ENCODE assay signal across 18 cellular contexts in genomic region chr16:53863861-53864260, GRCh38.
"Had no signal": no experiment of that assay in that cellular context is flagged by ENCODE, and none has a peak within 500 bp of the region (broad histone marks: within the 10 kb centered on the region; RNA-seq: fewer than 3 reads in every experiment).

No MANE protein-coding gene starts in this region.

- H3K27me3 Mint-ChIP-seq: brain; stimulated activated memory B cell treated with anti-CD40 and anti-IgM and Interleukin-4, amounts not matched to agents 10 μg/mL and 1 μg/mL and 100 μg/mL, for 72 hours had no signal

- H3K36me3 ChIP-seq: neutrophil had no signal

- H3K27ac ChIP-seq: gastroesophageal sphincter, neutrophil, parathyroid adenoma, vagina had no signal

- H3K9me3 ChIP-seq: gastroesophageal sphincter, neutrophil, tibial nerve, vagina had no signal

- H3K4me3 Mint-ChIP-seq: brain; natural killer cell; stimulated activated memory B cell treated with anti-CD40 and anti-IgM and Interleukin-4, amounts not matched to agents 10 μg/mL and 1 μg/mL and 100 μg/mL, for 72 hours had no signal

- H3K27ac Mint-ChIP-seq: brain; natural killer cell; stimulated activated memory B cell treated with anti-CD40 and anti-IgM and Interleukin-4, amounts not matched to agents 10 μg/mL and 1 μg/mL and 100 μg/mL, for 72 hours had no signal

- ATAC-seq: activated CD4-positive, CD25-positive, alpha-beta regulatory T cell treated with anti-CD3 and anti-CD28 coated beads, Interleukin-2, amount 50 U/mL, for 24 hours; activated naive CD4-positive, alpha-beta T cell treated with anti-CD3 and anti-CD28 coated beads, Interleukin-2, amount 50 U/mL, for 72 hours; gastroesophageal sphincter; natural killer cell; stimulated activated memory B cell treated with anti-CD40 and anti-IgM and Interleukin-4, amounts not matched to agents 10 μg/mL and 1 μg/mL and 100 μg/mL, for 72 hours had no signal

- H3K9ac ChIP-seq: parathyroid adenoma had no signal

- H3K4me3 ChIP-seq: gastroesophageal sphincter, left ventricle myocardium inferior, tibial nerve, vagina had no signal

- H3K27me3 ChIP-seq: gastroesophageal sphincter, neutrophil, tibial nerve, vagina had no signal

- H3K4me1 ChIP-seq: gastroesophageal sphincter, parathyroid adenoma had no signal

- H2AFZ ChIP-seq: parathyroid adenoma had no signal

- DNase-seq: activated CD4-positive, alpha-beta T cell treated with anti-CD3 and anti-CD28 coated beads, Interleukin-2, amount 50 U/mL, for 4 hours; activated gamma-delta T cell; kidney; left ventricle myocardium inferior; mesendoderm; natural killer cell; stimulated activated CD4-positive, alpha-beta T cell treated with anti-CD3 and anti-CD28 coated beads, Interleukin-12 subunit alpha, Interleukin-12 subunit beta, amount 100 ng/mL, for 4 hours; stimulated activated CD4-positive, alpha-beta T cell treated with anti-CD3 and anti-CD28 coated beads, Interleukin-2, amount 100 ng/mL, for 24 hours; T-helper 9 cell had no signal
